Comparison of ENCODE assay signal across 10 cellular contexts in genomic region chr7:114051871-114052324, GRCh38.
DNase-seq lines count a peak whose midpoint lies in the region; ATAC-seq and TF ChIP-seq lines count a peak whose summit lies in the region.
"Had no signal": no experiment of that assay in that cellular context is flagged by ENCODE, and none has a peak within 500 bp of the region (broad histone marks: within the 10 kb centered on the region; RNA-seq: fewer than 3 reads in every experiment).

No MANE protein-coding gene starts in this region.

- intact Hi-C loops in lower lobe of right lung (cut with DNase I) = no loop called here

- H3K4me3 ChIP-seq in lower lobe of right lung = no peak overlapping the region

- H3K36me3 ChIP-seq in lower lobe of right lung = no peaks in the 10 kb centered on the region

- DNase-seq in KBM-7 (peak; percentile 86), lower lobe of right lung (no peak), occipital lobe (lab: John Stamatoyannopoulos, UW) (no peak), COR-L47 (lab: John Stamatoyannopoulos, UW) (no peak)
- DNase-seq in activated naive CD4-positive, alpha-beta T cell treated with Interleukin-2 at 50 U/mL for 16 hours = no peak
- no peak for DNase-seq in NK-92 treated with Interleukin-12 subunit alpha and Interleukin-12 subunit beta, amount 100 ng/mL, for 24 hours (lab: John Stamatoyannopoulos, UW)
- DNase-seq: activated T-cell treated with anti-CD3 and anti-CD28 coated beads for 4 hours; stimulated activated naive CD8-positive, alpha-beta T cell treated with anti-CD3 and anti-CD28 coated beads, Interleukin-15, amount 100 ng/mL, for 72 hours had no signal

- TF ChIP-seq CTCF in lower lobe of right lung (IDR thresholded peaks at IDR 0.05) = no peak

- peak; percentile 94 for ATAC-seq in GM18909 (IDR thresholded peaks at IDR 0.05; ENCODE audit: poor library complexity, unreplicated experiment)
- ATAC-seq in HG02763 (IDR thresholded peaks at IDR 0.05; ENCODE audit: unreplicated experiment) = peak; percentile 81
- peak; percentile 49 to 59 for ATAC-seq in lower lobe of right lung
- ATAC-seq: stimulated activated naive CD8-positive, alpha-beta T cell treated with anti-CD3 and anti-CD28 coated beads, Interleukin-15, amount 100 ng/mL, for 72 hours had no signal

- no peaks in the 10 kb centered on the region for H3K9me3 ChIP-seq in lower lobe of right lung

- in situ Hi-C loops in KBM-7 (cut with MboI; ENCODE audit: low pct_unique_long_range_greater_than_20kb, low sequenced_read_pairs) = no loop called here

- H3K27me3 ChIP-seq in lower lobe of right lung (ENCODE audit: low read depth) = no peaks in the 10 kb centered on the region

- H3K27ac ChIP-seq in lower lobe of right lung = no peak overlapping the region

- peaks cover 4% of the 10 kb centered on the region for H3K4me1 ChIP-seq in lower lobe of right lung
